In the genomic region with DNA sequence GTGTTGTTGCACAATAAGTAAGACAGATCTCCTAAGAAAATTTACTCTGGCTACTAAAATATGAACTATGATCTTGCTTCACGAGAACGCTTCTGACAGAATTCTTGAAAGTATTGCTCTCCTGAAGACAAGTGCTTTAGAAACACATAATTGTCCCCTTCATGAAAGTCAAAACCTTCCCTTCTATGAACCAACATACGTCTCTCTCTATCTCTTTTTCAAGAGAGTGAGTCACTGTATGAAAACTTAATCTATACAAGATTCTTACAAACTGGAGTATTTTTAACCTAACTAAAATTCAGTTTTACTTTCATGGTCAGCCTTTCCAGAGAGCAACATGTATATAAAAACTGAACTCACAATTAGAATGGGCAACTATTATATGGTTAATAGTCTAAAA, we compare ENCODE assay signal across 27 cellular contexts.
"Had no signal": no experiment of that assay in that cellular context is flagged by ENCODE, and none has a peak within 500 bp of the region (broad histone marks: within the 10 kb centered on the region; RNA-seq: fewer than 3 reads in every experiment).

No MANE protein-coding gene starts in this region.

- H3K36me3 ChIP-seq: ascending aorta, cardiac muscle cell had no signal

- H3K4me3 ChIP-seq: ascending aorta, cardiac muscle cell had no signal

- H3K4me1 ChIP-seq: ascending aorta had no signal

- H3K9me3 ChIP-seq: ascending aorta had no signal

- H3K27me3 ChIP-seq: ascending aorta, cardiac muscle cell had no signal

- ATAC-seq: activated CD8-positive, alpha-beta memory T cell treated with anti-CD3 and anti-CD28 coated beads, Interleukin-2, amount 10 ng/mL, durations not matched to agents 7 days and 5 days; activated CD8-positive, alpha-beta T cell treated with anti-CD3 and anti-CD28 coated beads, Interleukin-2, amount 10 ng/mL, durations not matched to agents 7 days and 5 days; activated naive CD8-positive, alpha-beta T cell treated with anti-CD3 and anti-CD28 coated beads, Interleukin-2, amount 50 U/mL, for 24 hours had no signal

- DNase-seq: activated B cell treated with CpG ODN at 0.5 μM for 24 hours; activated CD4-positive, alpha-beta memory T cell treated with anti-CD3 and anti-CD28 coated beads, Interleukin-2, amount 10 ng/mL, durations not matched to agents 7 days and 5 days; activated CD4-positive, alpha-beta T cell treated with anti-CD3 and anti-CD28 coated beads for 4 hours; activated CD4-positive, alpha-beta T cell treated with anti-CD3 and anti-CD28 coated beads, Interleukin-2, amount 10 ng/mL, durations not matched to agents 7 days and 5 days; activated CD4-positive, alpha-beta T cell treated with anti-CD3 and anti-CD28 coated beads, Interleukin-2, amount 50 U/mL, for 48 hours; activated CD4-positive, CD25-positive, alpha-beta regulatory T cell treated with anti-CD3 and anti-CD28 coated beads, Interleukin-2, amount 50 U/mL, for 72 hours; activated CD8-positive, alpha-beta memory T cell treated with anti-CD3 and anti-CD28 coated beads for 24 hours; activated CD8-positive, alpha-beta memory T cell treated with anti-CD3 and anti-CD28 coated beads, Interleukin-2, amount 10 ng/mL, durations not matched to agents 7 days and 5 days; activated CD8-positive, alpha-beta memory T cell treated with anti-CD3 and anti-CD28 coated beads, Interleukin-2, amount 50 U/mL, for 48 hours; activated CD8-positive, alpha-beta T cell treated with anti-CD3 and anti-CD28 coated beads, Interleukin-2, amount 10 ng/mL, durations not matched to agents 7 days and 5 days; activated effector memory CD4-positive, alpha-beta T cell treated with Interleukin-2 at 50 U/mL for 16 hours; activated gamma-delta T cell; activated naive CD4-positive, alpha-beta T cell treated with anti-CD3 and anti-CD28 coated beads, Interleukin-2, amount 10 ng/mL, durations not matched to agents 7 days and 5 days; activated naive CD4-positive, alpha-beta T cell treated with Interleukin-2 at 50 U/mL for 16 hours; activated naive CD8-positive, alpha-beta T cell treated with anti-CD3 and anti-CD28 coated beads, Interleukin-2, amount 10 ng/mL, durations not matched to agents 7 days and 5 days; activated naive CD8-positive, alpha-beta T cell treated with anti-CD3 and anti-CD28 coated beads, Interleukin-2, amount 50 U/mL, for 24 hours; activated T-cell treated with anti-CD3 and anti-CD28 coated beads, Interleukin-2, amount 50 U/mL, for 24 hours; activated T-cell treated with anti-CD3 and anti-CD28 coated beads, Interleukin-2, amount 50 U/mL, for 48 hours; amygdala; anterior cingulate cortex; caudate nucleus; cerebellar nuclear complex; T-helper 2 cell; T-helper 9 cell had no signal

- H3K27ac ChIP-seq: ascending aorta, cardiac muscle cell, VCaP had no signal
